In genomic region chr4:128287871-128288688, GRCh38 we compare ENCODE assay signal across 8 cellular contexts. TPM values are rescaled to one million over a fixed set of nuclear protein-coding genes. Genes with fewer than 3 reads are reported as not detected.
DNase-seq lines count a peak whose midpoint lies in the region; ATAC-seq and TF ChIP-seq lines count a peak whose summit lies in the region.

No MANE protein-coding gene starts in this region.

- peaks cover 0 to 11% (median 0%) of the 10 kb centered on the region in 6 donors for H3K36me3 ChIP-seq in spleen

- peaks cover 15 to 52% (median 38%) of the 10 kb centered on the region in 6 donors for H3K4me1 ChIP-seq in spleen

- ATAC-seq in GM19025 (IDR thresholded peaks at IDR 0.05; ENCODE audit: low read depth, unreplicated experiment) (peak; percentile 82), HG03280 (IDR thresholded peaks at IDR 0.05; ENCODE audit: unreplicated experiment) (peak; percentile 80)

- intact Hi-C loops in spleen (cut with DNase I; ENCODE audit: low total_unique reads), result no loop called here

- H3K27me3 ChIP-seq in spleen (replicated peaks in 1 of 7), result no peaks in the 10 kb centered on the region

- peak in 2 of 3 donors; percentile 9 to 42 for TF ChIP-seq POLR2A in spleen (IDR thresholded peaks at IDR 0.05)

- peak overlapping the region; percentile 89 to 96 (median 92) for H3K27ac ChIP-seq in spleen

- peak in 10 of 11 experiments; percentile 34 to 82 (median 56) for TF ChIP-seq CTCF in spleen (IDR thresholded peaks at IDR 0.05 in 8 of 11, conservative IDR thresholded peaks at IDR 0.05 in 3 of 11)

- DNase-seq in AG20443 (ENCODE audit: low spot score), result peak; percentile 98
- peak; percentile 99 for DNase-seq in NCI-H345 (lab: John Stamatoyannopoulos, UW)
- peak; percentile 99 to 100 (median 99) for DNase-seq in activated CD4-positive, CD25-positive, alpha-beta regulatory T cell (lab: John Stamatoyannopoulos, UW)
- DNase-seq in central memory CD4-positive, alpha-beta T cell, result peak; percentile 98
- peak; percentile 97 for DNase-seq in inferior parietal cortex (ENCODE audit: extremely low spot score)
- DNase-seq in spleen, result peak; percentile 100

- 0 to 2% (median 0%) methylated on average over 22 to 86 of the region's 86 CpGs for WGBS in spleen, 5 donors

- H3K4me3 ChIP-seq in spleen, result peak overlapping the region; percentile 78 to 97 (median 90)

- no peaks in the 10 kb centered on the region for H3K9me3 ChIP-seq in spleen

RNA-seq across cellular contexts. Expression of gene PGRMC2, which starts 0.5 kb away (rescaled TPM):
- 10 to 100 TPM; 22.2 to 46.8 (median 33.9) TPM for total RNA-seq in spleen
- 10 to 100 TPM; 13.8 to 19.5 (median 18.0) TPM for polyA plus RNA-seq in spleen

Comparison
In these comparisons a context has a peak if more than half of its experiments do, and no peak if none do; other contexts are left out.
1. Peak in every context shown above with its lines: DNase-seq, ATAC-seq, H3K4me3 ChIP-seq and H3K27ac ChIP-seq.